Comparison of ENCODE assay signal across 2 cellular contexts in genomic region chr15:83734487-83734886, GRCh38.
TF ChIP-seq lines count a peak whose summit lies in the region.

No MANE protein-coding gene starts in this region.

TF ChIP-seq in SK-N-SH, 30 proteins besides CTCF, POLR2A, EP300 and RAD21 (continued from another document):
- TF ChIP-seq TAF1 (IDR thresholded peaks at IDR 0.05; ENCODE audit: borderline replicate concordance, low read depth, low read length), result no peak

TF ChIP-seq in SK-N-SH treated with all-trans-retinoic acid at 6 μM for 48 hours, 23 proteins besides CTCF, POLR2A, EP300 and RAD21 (continued from another document):
- TF ChIP-seq ZNF70 (CRISPR knock-in tag; IDR thresholded peaks at IDR 0.05) (no peak), GLIS3 (CRISPR knock-in tag; IDR thresholded peaks at IDR 0.05) (no peak), BACH2 (CRISPR knock-in tag; IDR thresholded peaks at IDR 0.05; ENCODE audit: borderline replicate concordance) (no peak), ARNTL (CRISPR knock-in tag; IDR thresholded peaks at IDR 0.05; ENCODE audit: borderline replicate concordance, low read depth) (no peak), TSHZ2 (CRISPR knock-in tag; IDR thresholded peaks at IDR 0.05) (no peak), ISL1 (CRISPR knock-in tag; IDR thresholded peaks at IDR 0.05) (no peak), CSDC2 (CRISPR knock-in tag; IDR thresholded peaks at IDR 0.05) (no peak), RARB (CRISPR knock-in tag; IDR thresholded peaks at IDR 0.05) (no peak), ESRRG (CRISPR knock-in tag; IDR thresholded peaks at IDR 0.05) (no peak)
- TF ChIP-seq, protein P1, sequence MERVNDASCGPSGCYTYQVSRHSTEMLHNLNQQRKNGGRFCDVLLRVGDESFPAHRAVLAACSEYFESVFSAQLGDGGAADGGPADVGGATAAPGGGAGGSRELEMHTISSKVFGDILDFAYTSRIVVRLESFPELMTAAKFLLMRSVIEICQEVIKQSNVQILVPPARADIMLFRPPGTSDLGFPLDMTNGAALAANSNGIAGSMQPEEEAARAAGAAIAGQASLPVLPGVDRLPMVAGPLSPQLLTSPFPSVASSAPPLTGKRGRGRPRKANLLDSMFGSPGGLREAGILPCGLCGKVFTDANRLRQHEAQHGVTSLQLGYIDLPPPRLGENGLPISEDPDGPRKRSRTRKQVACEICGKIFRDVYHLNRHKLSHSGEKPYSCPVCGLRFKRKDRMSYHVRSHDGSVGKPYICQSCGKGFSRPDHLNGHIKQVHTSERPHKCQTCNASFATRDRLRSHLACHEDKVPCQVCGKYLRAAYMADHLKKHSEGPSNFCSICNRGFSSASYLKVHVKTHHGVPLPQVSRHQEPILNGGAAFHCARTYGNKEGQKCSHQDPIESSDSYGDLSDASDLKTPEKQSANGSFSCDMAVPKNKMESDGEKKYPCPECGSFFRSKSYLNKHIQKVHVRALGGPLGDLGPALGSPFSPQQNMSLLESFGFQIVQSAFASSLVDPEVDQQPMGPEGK (CRISPR knock-in tag; IDR thresholded peaks at IDR 0.05; ENCODE audit: borderline replicate concordance), result no peak
- TF ChIP-seq, protein P2, sequence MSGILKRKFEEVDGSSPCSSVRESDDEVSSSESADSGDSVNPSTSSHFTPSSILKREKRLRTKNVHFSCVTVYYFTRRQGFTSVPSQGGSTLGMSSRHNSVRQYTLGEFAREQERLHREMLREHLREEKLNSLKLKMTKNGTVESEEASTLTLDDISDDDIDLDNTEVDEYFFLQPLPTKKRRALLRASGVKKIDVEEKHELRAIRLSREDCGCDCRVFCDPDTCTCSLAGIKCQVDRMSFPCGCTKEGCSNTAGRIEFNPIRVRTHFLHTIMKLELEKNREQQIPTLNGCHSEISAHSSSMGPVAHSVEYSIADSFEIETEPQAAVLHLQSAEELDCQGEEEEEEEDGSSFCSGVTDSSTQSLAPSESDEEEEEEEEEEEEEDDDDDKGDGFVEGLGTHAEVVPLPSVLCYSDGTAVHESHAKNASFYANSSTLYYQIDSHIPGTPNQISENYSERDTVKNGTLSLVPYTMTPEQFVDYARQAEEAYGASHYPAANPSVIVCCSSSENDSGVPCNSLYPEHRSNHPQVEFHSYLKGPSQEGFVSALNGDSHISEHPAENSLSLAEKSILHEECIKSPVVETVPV (CRISPR knock-in tag; IDR thresholded peaks at IDR 0.05), result no peak
TF ChIP-seq in SK-N-SH treated with all-trans-retinoic acid at 6 μM for 48 hours: peak in this region for 0.
